Comparison of ENCODE assay signal across 9 cellular contexts in the genomic region with DNA sequence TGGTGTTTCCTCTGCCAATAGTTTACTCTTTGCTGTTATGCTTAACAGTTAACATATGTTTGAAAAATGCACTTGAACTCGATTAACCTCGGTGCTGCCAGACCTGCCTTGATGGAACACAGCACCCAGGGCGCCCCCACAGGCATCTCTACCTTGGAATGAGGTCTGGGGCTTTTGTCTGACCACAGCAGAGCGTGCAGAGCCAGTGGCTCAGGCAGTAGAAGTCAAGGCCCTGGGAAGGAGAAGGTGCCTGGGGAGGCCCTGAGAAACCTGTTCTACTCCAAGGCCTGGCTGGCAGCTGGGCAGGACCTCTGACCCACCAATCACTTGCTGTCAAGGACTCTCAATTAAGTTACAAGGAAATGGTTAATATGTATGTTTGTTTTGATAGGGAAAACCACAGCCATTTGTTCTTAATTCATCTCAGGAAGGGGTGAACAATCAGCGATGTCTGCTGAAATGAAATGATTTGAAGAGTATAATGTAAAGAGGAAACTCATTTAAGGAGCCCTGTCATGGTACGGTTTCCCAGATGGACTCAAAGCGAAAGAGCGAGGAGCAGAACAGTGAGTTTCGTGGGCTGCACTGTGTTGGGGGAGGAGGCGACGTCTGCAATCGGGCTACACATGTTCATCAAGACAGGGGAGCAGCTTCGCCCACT. TPM values are rescaled to one million over a fixed set of nuclear protein-coding genes. Genes with fewer than 3 reads are reported as not detected.
DNase-seq lines count a peak whose midpoint lies in the region; ATAC-seq and TF ChIP-seq lines count a peak whose summit lies in the region.
"Had no signal": no experiment of that assay in that cellular context is flagged by ENCODE, and none has a peak within 500 bp of the region (broad histone marks: within the 10 kb centered on the region; RNA-seq: fewer than 3 reads in every experiment).

No MANE protein-coding gene starts in this region.

- no peaks in the 10 kb centered on the region for H3K27me3 ChIP-seq in esophagus muscularis mucosa

- no peak for TF ChIP-seq POLR2A in esophagus muscularis mucosa (IDR thresholded peaks at IDR 0.05; ENCODE audit: low read depth)

- no peaks in the 10 kb centered on the region for H3K9me3 Mint-ChIP-seq in activated naive CD8-positive, alpha-beta T cell treated with anti-CD3 and anti-CD28 coated beads, Interleukin-2, amount 10 ng/mL, durations not matched to agents 7 days and 5 days

- TF ChIP-seq EP300 in esophagus muscularis mucosa (IDR thresholded peaks at IDR 0.05): no peak

- intact Hi-C loops in esophagus muscularis mucosa (cut with DNase I): no loop called here

- H3K9me3 ChIP-seq in esophagus muscularis mucosa: no peaks in the 10 kb centered on the region

- H3K27ac ChIP-seq in esophagus muscularis mucosa (replicated peaks in 1 of 4): peak overlapping the region in 1 of 4 donors; percentile 2

- H3K27ac Mint-ChIP-seq in activated naive CD8-positive, alpha-beta T cell treated with anti-CD3 and anti-CD28 coated beads, Interleukin-2, amount 10 ng/mL, durations not matched to agents 7 days and 5 days: peak overlapping the region; percentile 80

- DNase-seq in stimulated activated CD4-positive, alpha-beta T cell treated with anti-CD3 and anti-CD28 coated beads, Interleukin-1b, Interleukin-23, amount 100 ng/mL, for 48 hours: peak; percentile 56
- DNase-seq in stimulated activated CD4-positive, alpha-beta T cell treated with anti-CD3 and anti-CD28 coated beads, Interleukin-12 subunit alpha, Interleukin-12 subunit beta, amount 100 ng/mL, for 4 hours: no peak
- no peak for DNase-seq in activated naive CD8-positive, alpha-beta T cell treated with anti-CD3 and anti-CD28 coated beads, Interleukin-2, amount 10 ng/mL, durations not matched to agents 7 days and 5 days
- peak; percentile 66 for DNase-seq in ureter (ENCODE audit: low spot score)
- DNase-seq in esophagus muscularis mucosa (ENCODE audit: extremely low spot score): no peak
- DNase-seq in T-helper 9 cell: no peak
- no peak for DNase-seq in activated effector memory CD4-positive, alpha-beta T cell treated with anti-CD3 and anti-CD28 coated beads, Interleukin-2, amount 50 U/mL, for 16 hours
- DNase-seq: NCI-H748 treated with DMSO at 0.1 percent for 48 hours had no signal

- no peak overlapping the region for H3K4me3 ChIP-seq in esophagus muscularis mucosa

- 63% methylated on average over 12 of the region's 13 CpGs for WGBS in esophagus muscularis mucosa

- ATAC-seq in HG03354 (IDR thresholded peaks at IDR 0.05; ENCODE audit: poor library complexity, severe bottlenecking, unreplicated experiment): peak; percentile 75
- ATAC-seq in activated naive CD8-positive, alpha-beta T cell treated with anti-CD3 and anti-CD28 coated beads, Interleukin-2, amount 10 ng/mL, durations not matched to agents 7 days and 5 days (ENCODE audit: low read depth): peak; percentile 31

- H3K4me3 Mint-ChIP-seq in activated naive CD8-positive, alpha-beta T cell treated with anti-CD3 and anti-CD28 coated beads, Interleukin-2, amount 10 ng/mL, durations not matched to agents 7 days and 5 days: peak overlapping the region; percentile 46

- peaks cover 11 to 58% (median 35%) of the 10 kb centered on the region in 4 donors for H3K36me3 ChIP-seq in esophagus muscularis mucosa

- TF ChIP-seq CTCF in esophagus muscularis mucosa (IDR thresholded peaks at IDR 0.05): no peak

- H3K4me1 Mint-ChIP-seq in activated naive CD8-positive, alpha-beta T cell treated with anti-CD3 and anti-CD28 coated beads, Interleukin-2, amount 10 ng/mL, durations not matched to agents 7 days and 5 days: peaks cover 83% of the 10 kb centered on the region

- peaks cover 50% of the 10 kb centered on the region for H3K36me3 Mint-ChIP-seq in activated naive CD8-positive, alpha-beta T cell treated with anti-CD3 and anti-CD28 coated beads, Interleukin-2, amount 10 ng/mL, durations not matched to agents 7 days and 5 days

- H3K4me1 ChIP-seq in esophagus muscularis mucosa: peaks cover 63 to 85% (median 83%) of the 10 kb centered on the region in 4 donors

- no peaks in the 10 kb centered on the region for H3K27me3 Mint-ChIP-seq in activated naive CD8-positive, alpha-beta T cell treated with anti-CD3 and anti-CD28 coated beads, Interleukin-2, amount 10 ng/mL, durations not matched to agents 7 days and 5 days

- POLR2A ChIA-PET in activated naive CD8-positive, alpha-beta T cell treated with anti-CD3 and anti-CD28 coated beads, Interleukin-2, amount 10 ng/mL, durations not matched to agents 7 days and 5 days (lab: Charles Lee): interaction anchor here (1.6 kb wide), 1 partner anchor 8 kb away, joined by 6 read pairs; no protein-coding TSS in a partner anchor

RNA-seq across cellular contexts. Expression of a gene that starts 21.9 kb away (rescaled TPM):
- 100 to 1,000 TPM; 253 to 258 TPM for total RNA-seq in activated naive CD8-positive, alpha-beta T cell treated with anti-CD3 and anti-CD28 coated beads, Interleukin-2, amount 10 ng/mL, durations not matched to agents 7 days and 5 days
- total RNA-seq in ureter (248 TPM), esophagus muscularis mucosa (100 to 1,000 TPM; 144 to 152 (median 149) TPM)

Comparison
In these comparisons a context has a peak if more than half of its experiments do, and no peak if none do; other contexts are left out.
1. DNase-seq: peak in stimulated activated CD4-positive, alpha-beta T cell treated with anti-CD3 and anti-CD28 coated beads, Interleukin-1b, Interleukin-23, amount 100 ng/mL, for 48 hours (single experiment) and ureter (single experiment); none in stimulated activated CD4-positive, alpha-beta T cell treated with anti-CD3 and anti-CD28 coated beads, Interleukin-12 subunit alpha, Interleukin-12 subunit beta, amount 100 ng/mL, for 4 hours (single experiment), activated naive CD8-positive, alpha-beta T cell treated with anti-CD3 and anti-CD28 coated beads, Interleukin-2, amount 10 ng/mL, durations not matched to agents 7 days and 5 days (single experiment), esophagus muscularis mucosa (single experiment), T-helper 9 cell (single experiment) and activated effector memory CD4-positive, alpha-beta T cell treated with anti-CD3 and anti-CD28 coated beads, Interleukin-2, amount 50 U/mL, for 16 hours (single experiment).